Comparison of ENCODE assay signal across 23 cellular contexts in the genomic region with DNA sequence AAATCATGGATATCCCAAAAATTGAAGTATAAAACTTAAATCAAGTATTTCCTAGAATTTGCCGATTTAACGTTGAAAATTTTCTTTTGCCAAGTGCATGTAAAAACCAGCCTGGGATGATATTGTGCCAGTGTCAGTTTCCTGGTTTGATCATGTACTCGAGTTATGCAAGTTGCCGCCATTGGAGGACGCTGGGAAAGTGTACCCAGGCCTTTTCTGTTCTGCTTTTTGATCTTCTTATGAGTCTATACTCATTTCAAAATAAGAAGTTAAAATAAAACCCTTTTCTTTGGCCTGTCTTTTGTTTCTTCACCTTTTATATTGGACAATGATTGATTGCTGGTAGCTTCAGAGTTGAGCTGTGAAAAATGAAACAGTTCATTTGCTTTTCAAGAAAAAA.
"Had no signal": no experiment of that assay in that cellular context is flagged by ENCODE, and none has a peak within 500 bp of the region (broad histone marks: within the 10 kb centered on the region; RNA-seq: fewer than 3 reads in every experiment).

No MANE protein-coding gene starts in this region.

- H3K36me3 Mint-ChIP-seq: activated naive CD8-positive, alpha-beta T cell treated with anti-CD3 and anti-CD28 coated beads, Interleukin-2, amount 10 ng/mL, durations not matched to agents 7 days and 5 days had no signal

- H3K4me1 Mint-ChIP-seq: activated CD4-positive, alpha-beta T cell treated with anti-CD3 and anti-CD28 coated beads for 36 hours; activated naive CD8-positive, alpha-beta T cell treated with anti-CD3 and anti-CD28 coated beads, Interleukin-2, amount 10 ng/mL, durations not matched to agents 7 days and 5 days; activated T-helper 17 cell treated with anti-CD3 and anti-CD28 coated beads, Interleukin-2, amount 50 U/mL, for 72 hours; T-helper 17 cell had no signal

- H3K9me3 ChIP-seq: lower lobe of right lung had no signal

- H3K27ac ChIP-seq: cardiac muscle cell, dorsolateral prefrontal cortex, epithelial cell of prostate, foreskin keratinocyte, lower lobe of right lung, suprapubic skin, transverse colon had no signal

- H3K4me3 ChIP-seq: cardiac muscle cell, dorsolateral prefrontal cortex, lower lobe of right lung, suprapubic skin, transverse colon had no signal

- H3K27ac Mint-ChIP-seq: activated CD4-positive, alpha-beta T cell treated with anti-CD3 and anti-CD28 coated beads for 36 hours; activated naive CD8-positive, alpha-beta T cell treated with anti-CD3 and anti-CD28 coated beads, Interleukin-2, amount 10 ng/mL, durations not matched to agents 7 days and 5 days; activated T-helper 17 cell treated with anti-CD3 and anti-CD28 coated beads, Interleukin-2, amount 50 U/mL, for 72 hours; stimulated activated naive CD8-positive, alpha-beta T cell treated with anti-CD3 and anti-CD28 coated beads, Interleukin-15, Interleukin-2, amounts not matched to agents 100 ng/mL and 50 ng/mL, for 24 hours; T-helper 17 cell had no signal

- H3K27me3 ChIP-seq: cardiac muscle cell, dorsolateral prefrontal cortex, suprapubic skin, transverse colon had no signal

- DNase-seq: activated CD4-positive, alpha-beta T cell treated with anti-CD3 and anti-CD28 coated beads for 36 hours; activated CD4-positive, alpha-beta T cell treated with anti-CD3 and anti-CD28 coated beads, Interleukin-2, amount 50 U/mL, for 48 hours; activated naive CD4-positive, alpha-beta T cell; activated naive CD8-positive, alpha-beta T cell treated with anti-CD3 and anti-CD28 coated beads, Interleukin-2, amount 10 ng/mL, durations not matched to agents 7 days and 5 days; activated T-cell treated with anti-CD3 and anti-CD28 coated beads for 4 hours; amygdala; dorsolateral prefrontal cortex; foreskin keratinocyte; glutamatergic neuron; hypothalamus; islet precursor cell; lower lobe of right lung; midbrain; occipital lobe; stimulated activated CD4-positive, alpha-beta T cell treated with anti-CD3 and anti-CD28 coated beads, Interleukin-12 subunit alpha, Interleukin-12 subunit beta, amount 100 ng/mL, for 4 hours; stimulated activated CD4-positive, alpha-beta T cell treated with anti-CD3 and anti-CD28 coated beads, Interleukin-1b, Interleukin-23, amount 100 ng/mL, for 48 hours; T-helper 17 cell; transverse colon had no signal

- H3K4me1 ChIP-seq: foreskin keratinocyte, lower lobe of right lung, transverse colon had no signal

- ATAC-seq: activated CD4-positive, alpha-beta T cell treated with anti-CD3 and anti-CD28 coated beads for 36 hours; activated T-helper 17 cell treated with anti-CD3 and anti-CD28 coated beads, Interleukin-2, amount 50 U/mL, for 72 hours; foreskin keratinocyte; T-helper 17 cell had no signal

- H3K36me3 ChIP-seq: cardiac muscle cell, lower lobe of right lung, suprapubic skin, transverse colon had no signal

- H3K4me3 Mint-ChIP-seq: activated CD4-positive, alpha-beta T cell treated with anti-CD3 and anti-CD28 coated beads for 36 hours; activated naive CD8-positive, alpha-beta T cell treated with anti-CD3 and anti-CD28 coated beads, Interleukin-2, amount 10 ng/mL, durations not matched to agents 7 days and 5 days; activated T-helper 17 cell treated with anti-CD3 and anti-CD28 coated beads, Interleukin-2, amount 50 U/mL, for 72 hours; stimulated activated naive CD8-positive, alpha-beta T cell treated with anti-CD3 and anti-CD28 coated beads, Interleukin-15, Interleukin-2, amounts not matched to agents 100 ng/mL and 50 ng/mL, for 24 hours; T-helper 17 cell had no signal
